ENCODE assay signal across 4 cellular contexts in genomic region chr1:89042491-89042890, GRCh38. TPM values are rescaled to one million over a fixed set of nuclear protein-coding genes. Genes with fewer than 3 reads are reported as not detected.
"Had no signal": no experiment of that assay in that cellular context is flagged by ENCODE, and none has a peak within 500 bp of the region (broad histone marks: within the 10 kb centered on the region; RNA-seq: fewer than 3 reads in every experiment).

No MANE protein-coding gene starts in this region.

- ATAC-seq: GM12878 had no signal

- DNase-seq: GDM1, GF-D8 had no signal

- H3K4me3 ChIP-seq: GM12878 had no signal

RNA-seq across cellular contexts. Expression of gene GBP3, which starts 19.8 kb away (rescaled TPM):
- total RNA-seq: G401 had no signal

RNA-seq across cellular contexts. Expression of gene GBP1, which starts 22.5 kb away (rescaled TPM):
- total RNA-seq: G401 had no signal
